ENCODE assay signal across 1 cellular context in the genomic region with DNA sequence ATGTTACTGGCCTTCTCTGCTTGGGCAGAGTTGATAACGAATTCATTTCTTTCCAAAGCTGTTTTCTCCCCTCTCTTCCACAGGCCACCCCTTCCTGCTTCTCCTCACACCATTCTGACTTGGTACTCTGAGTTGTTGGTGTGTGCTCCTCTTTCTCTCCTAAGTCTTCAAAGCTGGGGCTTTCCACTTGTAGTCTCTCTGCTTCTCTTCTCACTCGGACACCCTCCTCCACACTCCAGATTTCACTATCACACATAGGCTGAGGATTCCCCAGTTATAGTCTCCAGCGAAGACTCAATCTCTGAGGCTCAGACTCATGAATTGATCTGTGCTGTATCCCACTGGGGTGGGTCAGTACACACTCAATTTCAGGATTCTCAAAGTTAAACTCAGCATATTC.
TF ChIP-seq lines count a peak whose summit lies in the region.

No MANE protein-coding gene starts in this region.

TF ChIP-seq in GM12878, 131 proteins besides CTCF, POLR2A, EP300 and RAD21 (continued from another document):
- peak; percentile 69; the same call in 1 of the 2 replicates for TF ChIP-seq RELB (IDR thresholded peaks at IDR 0.05; ENCODE audit: low read depth)
- peak; percentile 32; the same call in 1 of the 2 replicates for TF ChIP-seq JUNB (IDR thresholded peaks at IDR 0.05)
- TF ChIP-seq ATF7 (IDR thresholded peaks at IDR 0.05; ENCODE audit: low read depth): no peak
- no peak for TF ChIP-seq SRF (IDR thresholded peaks at IDR 0.05; ENCODE audit: low read depth in 2 of 2, low read length in 2 of 2)
- TF ChIP-seq TCF12 (IDR thresholded peaks at IDR 0.05; ENCODE audit: low read depth, low read length): no peak
